In the genomic region with DNA sequence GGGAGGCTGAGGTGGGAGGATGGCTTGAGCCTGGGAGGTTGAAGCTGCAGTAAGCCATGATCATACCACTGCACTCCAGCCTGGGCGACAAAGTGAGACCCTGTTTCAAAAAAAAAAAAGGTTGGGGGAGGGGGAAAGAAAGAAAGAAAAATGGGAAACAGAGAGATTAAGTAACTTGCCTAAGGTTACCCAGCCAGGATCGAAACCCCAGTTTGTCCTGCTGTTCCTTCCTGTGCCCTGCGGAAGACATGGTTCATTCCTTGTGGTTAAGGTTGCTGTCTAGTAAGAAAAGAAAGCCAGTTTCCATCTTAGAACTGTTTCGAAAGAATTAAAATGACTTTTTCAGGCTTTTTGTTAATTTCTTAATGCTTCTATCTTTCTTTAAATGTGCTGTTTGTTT, we compare ENCODE assay signal across 28 cellular contexts. TPM values are rescaled to one million over a fixed set of nuclear protein-coding genes. Genes with fewer than 3 reads are reported as not detected.
A peak's percentile ranks its signal among the peaks of the same experiment; 100 is the strongest.
DNase-seq lines count a peak whose midpoint lies in the region; ATAC-seq, FAIRE-seq and TF ChIP-seq lines count a peak whose summit lies in the region.
"Had no signal": no experiment of that assay in that cellular context is flagged by ENCODE, and none has a peak within 500 bp of the region (broad histone marks: within the 10 kb centered on the region; RNA-seq: fewer than 3 reads in every experiment).

No MANE protein-coding gene starts in this region.

- TF ChIP-seq POLR2A in HepG2 (IDR thresholded peaks at IDR 0.05; ENCODE audit: insufficient read depth in 1 of 2, low read depth in 2 of 2, low read length in 2 of 2) (no peak), right lobe of liver (IDR thresholded peaks at IDR 0.05) (no peak), testis (IDR thresholded peaks at IDR 0.05) (no peak)

- H3K4me2 ChIP-seq in HepG2 (ENCODE audit: low read depth, low read length) (no peak overlapping the region), PC-3 (ENCODE audit: low read length) (0 out of 2 replicates have a peak overlapping the region, but pooled peaks have one; percentile 6)

- no peak overlapping the region for H3K4me3 ChIP-seq in HepG2 (replicated peaks in 1 of 3; ENCODE audit: insufficient read depth in 1 of 3, low read depth in 2 of 3, low read length in 3 of 3)
- no peak overlapping the region for H3K4me3 ChIP-seq in right lobe of liver
- H3K4me3 ChIP-seq in PC-3 (ENCODE audit: low read length) = no peak overlapping the region
- no peak overlapping the region for H3K4me3 ChIP-seq in testis
- H3K4me3 ChIP-seq: adrenal gland, cardiac muscle cell, SK-N-MC had no signal

- H3K4me1 ChIP-seq in HepG2 (ENCODE audit: insufficient read depth, low read length) = peaks cover 14% of the 10 kb centered on the region
- peaks cover 0 to 7% (median 0%) of the 10 kb centered on the region in 4 donors for H3K4me1 ChIP-seq in right lobe of liver
- H3K4me1 ChIP-seq in PC-3 (ENCODE audit: insufficient read depth, low read length) = peaks cover 59% of the 10 kb centered on the region
- peaks cover 9% of the 10 kb centered on the region for H3K4me1 ChIP-seq in testis

- H3K9me3 ChIP-seq in HepG2 (ENCODE audit: low read length) (no peaks in the 10 kb centered on the region), right lobe of liver (no peaks in the 10 kb centered on the region), PC-3 (ENCODE audit: low read length) (no peaks in the 10 kb centered on the region), testis (no peaks in the 10 kb centered on the region)
- H3K9me3 ChIP-seq: adrenal gland had no signal

- no peak overlapping the region for H3K27ac ChIP-seq in HepG2 (ENCODE audit: extremely low read length, insufficient read depth, low read length)
- H3K27ac ChIP-seq in right lobe of liver = no peak overlapping the region
- peak overlapping the region; percentile 33 for H3K27ac ChIP-seq in PC-3 (ENCODE audit: low read length)
- H3K27ac ChIP-seq in testis = peak overlapping the region in 1 of 2 donors; percentile 88
- H3K27ac ChIP-seq: cardiac muscle cell, RWPE1, SK-N-MC had no signal

- H2AFZ ChIP-seq in HepG2 (ENCODE audit: low read length) (no peak overlapping the region), PC-3 (ENCODE audit: low read length) (no peak overlapping the region)

- intact Hi-C loops in HepG2 (cut with micrococcal nuclease; ENCODE audit: unreplicated experiment) = no loop called here
- intact Hi-C loops in right lobe of liver (cut with DNase I) = no loop called here
- intact Hi-C loops in PC-3 (cut with micrococcal nuclease) = no loop called here
- intact Hi-C loops in testis (cut with DNase I; ENCODE audit: low total_unique reads) = no loop called here

- BruUV-seq in HepG2 (replicated peaks; lab: Mats Ljungman, UMichigan) (no TSS peak), PC-3 (replicated peaks; lab: Mats Ljungman, UMichigan) (no TSS peak)

- no peaks in the 10 kb centered on the region for H3K9me2 ChIP-seq in PC-3 (replicated peaks; ENCODE audit: low read length)

- no peak for ATAC-seq in HepG2
- ATAC-seq in right lobe of liver = no peak
- ATAC-seq in PC-3 = no peak
- ATAC-seq in HG02870 (IDR thresholded peaks at IDR 0.05; ENCODE audit: unreplicated experiment) = no peak
- ATAC-seq: stimulated activated memory B cell treated with anti-CD40 and anti-IgM and Interleukin-4, amounts not matched to agents 10 μg/mL and 1 μg/mL and 100 μg/mL, for 72 hours; WTC11 had no signal

- H3K27me3 ChIP-seq in HepG2 (ENCODE audit: control insufficient read depth in 1 of 2, insufficient read depth in 2 of 2, low read length in 2 of 2) = no peaks in the 10 kb centered on the region
- H3K27me3 ChIP-seq in right lobe of liver = no peaks in the 10 kb centered on the region
- H3K27me3 ChIP-seq in PC-3 (ENCODE audit: low read length) = no peaks in the 10 kb centered on the region
- no peaks in the 10 kb centered on the region for H3K27me3 ChIP-seq in testis
- H3K27me3 ChIP-seq: adrenal gland, cardiac muscle cell had no signal

- in situ Hi-C loops in HepG2 (cut with HindIII; ENCODE audit: extremely low pct_ligation_motif_present, low pct_unique_long_range_greater_than_20kb) = no loop called here

- H4K20me1 ChIP-seq in HepG2 (ENCODE audit: insufficient read depth, low read length) = no peaks in the 10 kb centered on the region
- no peaks in the 10 kb centered on the region for H4K20me1 ChIP-seq in PC-3 (ENCODE audit: low read length)

- no peak for FAIRE-seq in HepG2 (lab: Jason Lieb, UNC)
- FAIRE-seq: endothelial cell of umbilical vein, GM12892, small intestine had no signal

- DNase-seq in HepG2 (ENCODE audit: low spot score) (no peak), right lobe of liver (no peak), PC-3 (no peak), islet precursor cell (peak; percentile 16), testis (no peak), dermis blood vessel endothelial cell (no peak)
- DNase-seq: activated CD4-positive, alpha-beta memory T cell treated with anti-CD3 and anti-CD28 coated beads for 36 hours; adrenal gland; EL; H9; mesenchymal stem cell; NCI-H1694; NCI-H526; small intestine; stimulated activated CD4-positive, alpha-beta T cell treated with anti-CD3 and anti-CD28 coated beads, Interleukin-2, amount 100 ng/mL, for 48 hours; T1000 had no signal

- H3K36me3 ChIP-seq in HepG2 (replicated peaks in 1 of 2; ENCODE audit: control insufficient read depth in 1 of 2, insufficient read depth in 2 of 2, low read length in 2 of 2) (peaks cover 10 to 58% of the 10 kb centered on the region in 2 experiments), right lobe of liver (peaks cover 0 to 29% (median 17%) of the 10 kb centered on the region in 4 donors), PC-3 (ENCODE audit: low read depth, low read length) (peaks cover 5% of the 10 kb centered on the region), testis (ENCODE audit: low read depth, missing control alignments) (no peaks in the 10 kb centered on the region)

- TF ChIP-seq CTCF in HepG2 (CRISPR knock-in tag; IDR thresholded peaks at IDR 0.05) (no peak), right lobe of liver (IDR thresholded peaks at IDR 0.05) (no peak), PC-3 (conservative IDR thresholded peaks at IDR 0.05; ENCODE audit: low read depth, low read length) (no peak), testis (IDR thresholded peaks at IDR 0.05) (no peak)

- H3F3A ChIP-seq in PC-3 (ENCODE audit: low read length, unreplicated experiment) = peaks cover 4% of the 10 kb centered on the region

- no peak for TF ChIP-seq RAD21 in HepG2 (CRISPR knock-in tag; IDR thresholded peaks at IDR 0.05)

- CTCF ChIA-PET in HepG2 (lab: Yijun Ruan, JAX; ENCODE audit: low intra/inter-chr PET ratio, low total read pairs) = no interaction called here
- CTCF ChIA-PET in PC-3 (lab: Charles Lee) = no interaction called here

- POLR2A ChIA-PET in HepG2 (lab: Yijun Ruan, JAX) = no interaction called here
- POLR2A ChIA-PET in PC-3 (lab: Charles Lee; ENCODE audit: unreplicated experiment) = no interaction called here

- no peaks in the 10 kb centered on the region for H3K79me2 ChIP-seq in HepG2 (ENCODE audit: insufficient read depth, low read length)
- H3K79me2 ChIP-seq in PC-3 (ENCODE audit: low read length) = no peaks in the 10 kb centered on the region

- TF ChIP-seq EP300 in HepG2 (IDR thresholded peaks at IDR 0.05; ENCODE audit: low read depth in 2 of 2, low read length in 2 of 2) = no peak
- TF ChIP-seq EP300 in HepG2 (CRISPR knock-in tag; IDR thresholded peaks at IDR 0.05; ENCODE audit: borderline replicate concordance) = no peak

- WGBS in HepG2 (ENCODE audit: low lambda C conversion rate) = 95% methylated on average over 4 of the region's 4 CpGs
- 85% methylated on average over 2 of the region's 4 CpGs for WGBS in right lobe of liver (ENCODE audit: insufficient coverage, low coverage, low lambda C conversion rate, missing lambda C conversion rate)
- 84 to 85% methylated on average over 4 of the region's 4 CpGs for WGBS in testis, 2 donors

- H3K9ac ChIP-seq in HepG2 (ENCODE audit: insufficient read depth, low read depth, low read length) (no peak overlapping the region), PC-3 (ENCODE audit: low read length) (no peak overlapping the region)

RNA-seq across cellular contexts. Expression of gene C6orf89, which starts 29.8 kb away (rescaled TPM):
- total RNA-seq in HepG2 (2016; rRNA removed; fragmentation: Illumina TruSeq; extraction: Trizol) (23.9 and 32.2 TPM in 2 replicates), right lobe of liver (10 to 100 TPM; 29.0 to 37.0 (median 32.1) TPM), PC-3 (2014; rRNA removed) (23.2 and 27.8 TPM in 2 replicates), testis (10 to 100 TPM; 78.9 to 80.3 TPM), dermis blood vessel endothelial cell (27.7 and 35.8 TPM in 2 replicates)
- 7.9 and 8.2 TPM in 2 replicates for total RNA-seq in HepG2 (2016; cell fraction: cytosol; rRNA removed; fragmentation: Illumina TruSeq; extraction: Trizol; ENCODE audit: low read depth)
- total RNA-seq in HepG2 (2016; cell fraction: insoluble cytoplasmic fraction; rRNA removed; fragmentation: Illumina TruSeq; extraction: Trizol) = 22.0 and 33.0 TPM in 2 replicates
- total RNA-seq in HepG2 (2016; cell fraction: membrane; rRNA removed; fragmentation: Illumina TruSeq; extraction: Trizol) = 14.6 and 15.0 TPM in 2 replicates
- 25.4 and 27.7 TPM in 2 replicates for total RNA-seq in HepG2 (2016; cell fraction: nucleus; rRNA removed; fragmentation: Illumina TruSeq; extraction: Trizol)
- polyA plus RNA-seq in HepG2 (2011; rRNA removed) (22.1 and 26.0 TPM in 2 replicates), testis (ENCODE audit: insufficient read depth, low read depth, low replicate concordance) (93.6 TPM)
- 11.4 and 16.3 TPM in 2 replicates for polyA plus RNA-seq in HepG2 (2011; cell fraction: cytosol; rRNA removed)
- 12.6 and 14.7 TPM in 2 replicates for polyA plus RNA-seq in HepG2 (2011; cell fraction: nucleus; rRNA removed)
- 24.1 and 25.8 TPM in 2 replicates for polyA plus RNA-seq in HepG2 (2012)
- polyA plus RNA-seq in HepG2 (2016; cell fraction: cytosol; fragmentation: Illumina TruSeq; extraction: Trizol; ENCODE audit: low read depth) = 6.6 and 6.8 TPM in 2 replicates
- 16.8 and 19.4 TPM in 2 replicates for polyA plus RNA-seq in HepG2 (2016; cell fraction: insoluble cytoplasmic fraction; fragmentation: Illumina TruSeq; extraction: Trizol; ENCODE audit: low read depth)
- polyA plus RNA-seq in HepG2 (2016; cell fraction: membrane; fragmentation: Illumina TruSeq; extraction: Trizol; ENCODE audit: low read depth) = 10.3 and 12.1 TPM in 2 replicates
- 31.1 and 31.6 TPM in 2 replicates for polyA plus RNA-seq in HepG2 (2016; cell fraction: nucleus; fragmentation: Illumina TruSeq; extraction: Trizol; ENCODE audit: insufficient read depth, low read depth)
- 18.1 and 18.8 TPM in 2 replicates for polyA minus RNA-seq in HepG2 (2011; rRNA and poly(A)+ RNA removed; ENCODE audit: low replicate concordance)
- 7.6 and 13.6 TPM in 2 replicates for polyA minus RNA-seq in HepG2 (2011; cell fraction: cytosol; rRNA and poly(A)+ RNA removed)
- polyA minus RNA-seq in HepG2 (2011; cell fraction: nucleus; rRNA and poly(A)+ RNA removed) = 6.8 and 8.6 TPM in 2 replicates

RNA-seq across cellular contexts. Expression of gene PI16, which starts 38.9 kb away (rescaled TPM):
- total RNA-seq in HepG2 (2016; rRNA removed; fragmentation: Illumina TruSeq; extraction: Trizol) (not detected in 2 replicates), right lobe of liver (under 1 TPM in 2 of 6 experiments, not detected in 4; 0.11 to 0.42 TPM), PC-3 (2014; rRNA removed) (0.07 TPM in 1 of 2 replicates, not detected in the other), testis (10 to 100 TPM in 1 of 2 donors, 1 to 10 TPM in 1; 9.8 to 24.7 TPM), dermis blood vessel endothelial cell (not detected in 2 replicates)
- not detected in 2 replicates for total RNA-seq in HepG2 (2016; cell fraction: cytosol; rRNA removed; fragmentation: Illumina TruSeq; extraction: Trizol; ENCODE audit: low read depth)
- total RNA-seq in HepG2 (2016; cell fraction: insoluble cytoplasmic fraction; rRNA removed; fragmentation: Illumina TruSeq; extraction: Trizol) = not detected in 2 replicates
- not detected in 2 replicates for total RNA-seq in HepG2 (2016; cell fraction: membrane; rRNA removed; fragmentation: Illumina TruSeq; extraction: Trizol)
- not detected in 2 replicates for total RNA-seq in HepG2 (2016; cell fraction: nucleus; rRNA removed; fragmentation: Illumina TruSeq; extraction: Trizol)
- polyA plus RNA-seq in HepG2 (2011; rRNA removed) (not detected in 2 replicates), testis (ENCODE audit: insufficient read depth, low read depth, low replicate concordance) (79.3 TPM)
- not detected in 2 replicates for polyA plus RNA-seq in HepG2 (2011; cell fraction: cytosol; rRNA removed)
- not detected in 2 replicates for polyA plus RNA-seq in HepG2 (2011; cell fraction: nucleus; rRNA removed)
- polyA plus RNA-seq in HepG2 (2012) = not detected in 2 replicates
- polyA plus RNA-seq in HepG2 (2016; cell fraction: cytosol; fragmentation: Illumina TruSeq; extraction: Trizol; ENCODE audit: low read depth) = not detected in 2 replicates
- polyA plus RNA-seq in HepG2 (2016; cell fraction: insoluble cytoplasmic fraction; fragmentation: Illumina TruSeq; extraction: Trizol; ENCODE audit: low read depth) = not detected in 2 replicates
- not detected in 2 replicates for polyA plus RNA-seq in HepG2 (2016; cell fraction: membrane; fragmentation: Illumina TruSeq; extraction: Trizol; ENCODE audit: low read depth)
- polyA plus RNA-seq in HepG2 (2016; cell fraction: nucleus; fragmentation: Illumina TruSeq; extraction: Trizol; ENCODE audit: insufficient read depth, low read depth) = not detected in 2 replicates
- polyA minus RNA-seq in HepG2 (2011; rRNA and poly(A)+ RNA removed; ENCODE audit: low replicate concordance) = 0.33 TPM in 1 of 2 replicates, not detected in the other
- polyA minus RNA-seq in HepG2 (2011; cell fraction: cytosol; rRNA and poly(A)+ RNA removed) = not detected in 2 replicates
- polyA minus RNA-seq in HepG2 (2011; cell fraction: nucleus; rRNA and poly(A)+ RNA removed) = not detected in 2 replicates
- total RNA-seq: cardiac muscle cell, endothelial cell of umbilical vein, H9, kidney epithelial cell, LHCN-M2, myocyte, renal cortical epithelial cell had no signal

RNA-seq across cellular contexts. Expression of gene PPIL1, which starts 41.0 kb away (rescaled TPM):
- 144 and 202 TPM in 2 replicates for total RNA-seq in HepG2 (2016; rRNA removed; fragmentation: Illumina TruSeq; extraction: Trizol)
- 18.7 and 21.1 TPM in 2 replicates for total RNA-seq in HepG2 (2016; cell fraction: cytosol; rRNA removed; fragmentation: Illumina TruSeq; extraction: Trizol; ENCODE audit: low read depth)
- 144 and 223 TPM in 2 replicates for total RNA-seq in HepG2 (2016; cell fraction: insoluble cytoplasmic fraction; rRNA removed; fragmentation: Illumina TruSeq; extraction: Trizol)
- total RNA-seq in HepG2 (2016; cell fraction: membrane; rRNA removed; fragmentation: Illumina TruSeq; extraction: Trizol) = 75.0 TPM in 2 replicates
- 60.3 and 65.1 TPM in 2 replicates for total RNA-seq in HepG2 (2016; cell fraction: nucleus; rRNA removed; fragmentation: Illumina TruSeq; extraction: Trizol)
- 59.0 and 74.2 TPM in 2 replicates for polyA plus RNA-seq in HepG2 (2011; rRNA removed)
- 53.5 and 73.2 TPM in 2 replicates for polyA plus RNA-seq in HepG2 (2011; cell fraction: cytosol; rRNA removed)
- polyA plus RNA-seq in HepG2 (2011; cell fraction: nucleus; rRNA removed) = 9.9 and 13.8 TPM in 2 replicates
- 62.2 and 66.4 TPM in 2 replicates for polyA plus RNA-seq in HepG2 (2012)
- 20.3 and 21.1 TPM in 2 replicates for polyA plus RNA-seq in HepG2 (2016; cell fraction: cytosol; fragmentation: Illumina TruSeq; extraction: Trizol; ENCODE audit: low read depth)
- polyA plus RNA-seq in HepG2 (2016; cell fraction: insoluble cytoplasmic fraction; fragmentation: Illumina TruSeq; extraction: Trizol; ENCODE audit: low read depth) = 209 and 228 TPM in 2 replicates
- polyA plus RNA-seq in HepG2 (2016; cell fraction: membrane; fragmentation: Illumina TruSeq; extraction: Trizol; ENCODE audit: low read depth) = 57.0 and 58.9 TPM in 2 replicates
- polyA plus RNA-seq in HepG2 (2016; cell fraction: nucleus; fragmentation: Illumina TruSeq; extraction: Trizol; ENCODE audit: insufficient read depth, low read depth) = 73.7 and 81.3 TPM in 2 replicates
- 69.1 and 72.7 TPM in 2 replicates for polyA minus RNA-seq in HepG2 (2011; rRNA and poly(A)+ RNA removed; ENCODE audit: low replicate concordance)
- polyA minus RNA-seq in HepG2 (2011; cell fraction: cytosol; rRNA and poly(A)+ RNA removed) = 31.7 and 39.2 TPM in 2 replicates
- 17.1 and 20.0 TPM in 2 replicates for polyA minus RNA-seq in HepG2 (2011; cell fraction: nucleus; rRNA and poly(A)+ RNA removed)
- total RNA-seq in right lobe of liver = 10 to 100 TPM; 11.2 to 29.2 (median 16.5) TPM
- 37.3 and 39.9 TPM in 2 replicates for total RNA-seq in PC-3 (2014; rRNA removed)
- total RNA-seq in testis = 10 to 100 TPM; 35.0 to 39.4 TPM
- polyA plus RNA-seq in testis (ENCODE audit: insufficient read depth, low read depth, low replicate concordance) = 41.2 TPM
- total RNA-seq in dermis blood vessel endothelial cell = 21.3 and 26.9 TPM in 2 replicates

Comparison
In these comparisons a context has a peak if more than half of its experiments do, and no peak if none do; other contexts are left out.
1. RNA of gene PI16, which starts 38.9 kb away (total RNA-seq): 9.8 to 24.7 TPM in testis; 0.11 to 0.42 TPM in right lobe of liver, 0.07 TPM in PC-3, not detected in HepG2 and not detected in dermis blood vessel endothelial cell; every median in the first group is over 4 times any median in the second.